In genomic region chr9:87685431-87685830, GRCh38 we compare ENCODE assay signal across 14 cellular contexts. TPM values are rescaled to one million over a fixed set of nuclear protein-coding genes. Genes with fewer than 3 reads are reported as not detected.
DNase-seq lines count a peak whose midpoint lies in the region; ATAC-seq, FAIRE-seq and TF ChIP-seq lines count a peak whose summit lies in the region.
"Had no signal": no experiment of that assay in that cellular context is flagged by ENCODE, and none has a peak within 500 bp of the region (broad histone marks: within the 10 kb centered on the region; RNA-seq: fewer than 3 reads in every experiment).

No MANE protein-coding gene starts in this region.

- H3K9me3 Mint-ChIP-seq in astrocyte (ENCODE audit: unreplicated experiment) = peaks cover 1% of the 10 kb centered on the region

- H3K36me3 ChIP-seq in liver (ENCODE audit: control insufficient read depth in 4 of 4, insufficient read depth in 3 of 4, low read depth in 1 of 4, low read length in 3 of 4) (peaks cover 0 to 28% (median 6%) of the 10 kb centered on the region in 4 donors), HepG2 (replicated peaks in 1 of 2; ENCODE audit: control insufficient read depth in 1 of 2, insufficient read depth in 2 of 2, low read length in 2 of 2) (peaks cover 20 to 54% of the 10 kb centered on the region in 2 experiments), astrocyte (ENCODE audit: insufficient read depth, low read length) (no peaks in the 10 kb centered on the region), lung (ENCODE audit: control insufficient read depth in 2 of 2, insufficient read depth in 2 of 2, low read length in 2 of 2) (peaks cover 0 to 16% of the 10 kb centered on the region in 2 donors), upper lobe of left lung (peaks cover 11 to 32% (median 19%) of the 10 kb centered on the region in 4 donors)

- no peak overlapping the region for H3K4me2 ChIP-seq in HepG2 (ENCODE audit: low read depth, low read length)
- H3K4me2 ChIP-seq in astrocyte (ENCODE audit: low read length) = no peak overlapping the region

- TF ChIP-seq RAD21 in liver (IDR thresholded peaks at IDR 0.05) (no peak), HepG2 (CRISPR knock-in tag; IDR thresholded peaks at IDR 0.05) (no peak)

- no peaks in the 10 kb centered on the region for H3K27me3 Mint-ChIP-seq in astrocyte (ENCODE audit: low read depth, unreplicated experiment)

- peaks cover 0 to 33% (median 16%) of the 10 kb centered on the region in 4 donors for H3K4me1 ChIP-seq in liver (ENCODE audit: control insufficient read depth in 4 of 4, insufficient read depth in 4 of 4, low read length in 3 of 4)
- no peaks in the 10 kb centered on the region for H3K4me1 ChIP-seq in HepG2 (ENCODE audit: insufficient read depth, low read length)
- peaks cover 3% of the 10 kb centered on the region for H3K4me1 ChIP-seq in astrocyte (ENCODE audit: insufficient read depth, low read length)
- peaks cover 0 to 3% of the 10 kb centered on the region in 2 donors for H3K4me1 ChIP-seq in lung (ENCODE audit: control insufficient read depth in 2 of 2, insufficient read depth in 2 of 2, low read length in 2 of 2)
- peaks cover 10 to 14% (median 12%) of the 10 kb centered on the region in 4 donors for H3K4me1 ChIP-seq in upper lobe of left lung

- H3K9me3 ChIP-seq in liver (ENCODE audit: control insufficient read depth in 4 of 4, low read length in 3 of 4) = no peaks in the 10 kb centered on the region
- H3K9me3 ChIP-seq in HepG2 (ENCODE audit: low read length) = no peaks in the 10 kb centered on the region
- H3K9me3 ChIP-seq in astrocyte (ENCODE audit: insufficient read depth, low read depth, low read length) = no peaks in the 10 kb centered on the region
- no peaks in the 10 kb centered on the region for H3K9me3 ChIP-seq in lung (ENCODE audit: control insufficient read depth in 2 of 2, insufficient read depth in 1 of 2, low read length in 1 of 2)
- H3K9me3 ChIP-seq in upper lobe of left lung = no peaks in the 10 kb centered on the region

- intact Hi-C loops in HepG2 (cut with micrococcal nuclease; ENCODE audit: unreplicated experiment) = loop anchor here (10.0 kb wide), 1 partner anchor 359 kb away; no protein-coding TSS in a partner anchor

- H3K36me3 Mint-ChIP-seq in astrocyte (ENCODE audit: low read depth, unreplicated experiment) = peaks cover 8% of the 10 kb centered on the region

- TF ChIP-seq EP300 in HepG2 (IDR thresholded peaks at IDR 0.05; ENCODE audit: low read depth in 2 of 2, low read length in 2 of 2) = no peak
- no peak for TF ChIP-seq EP300 in HepG2 (CRISPR knock-in tag; IDR thresholded peaks at IDR 0.05; ENCODE audit: borderline replicate concordance)
- TF ChIP-seq EP300 in upper lobe of left lung (IDR thresholded peaks at IDR 0.05) = no peak

- no TSS peak for BruUV-seq in HepG2 (replicated peaks; lab: Mats Ljungman, UMichigan)

- POLR2A ChIA-PET in HepG2 (lab: Yijun Ruan, JAX) = no interaction called here

- in situ Hi-C loops in HepG2 (cut with HindIII; ENCODE audit: extremely low pct_ligation_motif_present, low pct_unique_long_range_greater_than_20kb) = no loop called here

- peak overlapping the region in 1 of 2 donors; percentile 49 for H3K9ac ChIP-seq in liver (ENCODE audit: low read depth in 1 of 2, low read length in 2 of 2)
- no peak overlapping the region for H3K9ac ChIP-seq in HepG2 (ENCODE audit: insufficient read depth, low read depth, low read length)
- H3K9ac ChIP-seq in astrocyte (ENCODE audit: low read length) = no peak overlapping the region

- TF ChIP-seq POLR2A in HepG2 (IDR thresholded peaks at IDR 0.05; ENCODE audit: insufficient read depth in 1 of 2, low read depth in 2 of 2, low read length in 2 of 2) = no peak
- no peak for TF ChIP-seq POLR2A in upper lobe of left lung (IDR thresholded peaks at IDR 0.05)

- H2AFZ ChIP-seq in HepG2 (ENCODE audit: low read length) (no peak overlapping the region), astrocyte (ENCODE audit: low read depth, low read length) (no peak overlapping the region)

- H3K27me3 ChIP-seq in liver (ENCODE audit: control insufficient read depth in 4 of 4, insufficient read depth in 4 of 4, low read length in 3 of 4) (no peaks in the 10 kb centered on the region), HepG2 (ENCODE audit: control insufficient read depth in 1 of 2, insufficient read depth in 2 of 2, low read length in 2 of 2) (no peaks in the 10 kb centered on the region), astrocyte (ENCODE audit: insufficient read depth, low read length) (no peaks in the 10 kb centered on the region), lung (ENCODE audit: control insufficient read depth, insufficient read depth) (no peaks in the 10 kb centered on the region), upper lobe of left lung (no peaks in the 10 kb centered on the region)

- no peak overlapping the region for H3K4me3 Mint-ChIP-seq in astrocyte (ENCODE audit: unreplicated experiment)
- H3K4me3 Mint-ChIP-seq: activated naive CD4-positive, alpha-beta T cell treated with anti-CD3 and anti-CD28 coated beads for 36 hours had no signal

- H3K4me3 ChIP-seq in liver (ENCODE audit: low read depth in 1 of 3, low read length in 3 of 3) = no peak overlapping the region
- H3K4me3 ChIP-seq in HepG2 (replicated peaks in 1 of 3; ENCODE audit: insufficient read depth in 1 of 3, low read depth in 2 of 3, low read length in 3 of 3) = no peak overlapping the region
- no peak overlapping the region for H3K4me3 ChIP-seq in astrocyte (ENCODE audit: insufficient read depth, low read depth, low read length)
- H3K4me3 ChIP-seq in lung = no peak overlapping the region
- no peak overlapping the region for H3K4me3 ChIP-seq in upper lobe of left lung

- H3K27ac Mint-ChIP-seq in astrocyte (ENCODE audit: unreplicated experiment) = no peak overlapping the region
- H3K27ac Mint-ChIP-seq: activated naive CD4-positive, alpha-beta T cell treated with anti-CD3 and anti-CD28 coated beads for 36 hours had no signal

- no peak for FAIRE-seq in HepG2 (lab: Jason Lieb, UNC)
- no peak for FAIRE-seq in astrocyte (lab: Jason Lieb, UNC)

- no peak for ATAC-seq in HepG2
- ATAC-seq in lung (ENCODE audit: insufficient read depth, low FRiP score) = no peak
- ATAC-seq in upper lobe of left lung (ENCODE audit: low FRiP score in 2 of 2) = no peak
- ATAC-seq in GM21723 (IDR thresholded peaks at IDR 0.05; ENCODE audit: unreplicated experiment) = no peak

- peaks cover 12% of the 10 kb centered on the region for H3K4me1 Mint-ChIP-seq in astrocyte (ENCODE audit: low read depth, unreplicated experiment)

- CTCF ChIA-PET in HepG2 (lab: Yijun Ruan, JAX; ENCODE audit: low intra/inter-chr PET ratio, low total read pairs) = no interaction called here

- H3K27ac ChIP-seq in liver (ENCODE audit: low read depth in 1 of 2, low read length in 2 of 2) (peak overlapping the region; percentile 26 to 33), HepG2 (ENCODE audit: extremely low read length, insufficient read depth, low read length) (no peak overlapping the region), astrocyte (ENCODE audit: low read depth, low read length) (no peak overlapping the region), lung (ENCODE audit: low read depth in 1 of 2, low read length in 1 of 2) (peak overlapping the region in 1 of 2 donors; percentile 57), upper lobe of left lung (peak overlapping the region in 3 of 4 donors; percentile 4 to 64 (median 30))

- H4K20me1 ChIP-seq in HepG2 (ENCODE audit: insufficient read depth, low read length) (0 out of 2 replicates have a peak, but pooled peaks cover 3% of the 10 kb centered on the region), astrocyte (ENCODE audit: insufficient read depth, low read length) (no peaks in the 10 kb centered on the region)

- TF ChIP-seq CTCF in liver (IDR thresholded peaks at IDR 0.05; ENCODE audit: low read depth, low read length, missing input control) (no peak), HepG2 (CRISPR knock-in tag; IDR thresholded peaks at IDR 0.05) (no peak), astrocyte (IDR thresholded peaks at IDR 0.05; ENCODE audit: insufficient read depth, low read depth, low read length) (no peak), lung (IDR thresholded peaks at IDR 0.05; ENCODE audit: control extremely low read depth, extremely low read depth) (no peak), upper lobe of left lung (IDR thresholded peaks at IDR 0.05) (no peak)

- no peaks in the 10 kb centered on the region for H3K79me2 ChIP-seq in HepG2 (ENCODE audit: insufficient read depth, low read length)
- no peaks in the 10 kb centered on the region for H3K79me2 ChIP-seq in astrocyte (ENCODE audit: insufficient read depth, low read length)

- 72% methylated on average over 5 of the region's 5 CpGs for WGBS in liver
- WGBS in HepG2 (ENCODE audit: low lambda C conversion rate) = 98% methylated on average over 5 of the region's 5 CpGs
- WGBS in lung, 2 donors = 61 to 74% methylated on average over 5 of the region's 5 CpGs
- 72 to 74% methylated on average over 5 of the region's 5 CpGs for WGBS in upper lobe of left lung, 2 donors

- DNase-seq in HepG2 (ENCODE audit: low spot score) (no peak), astrocyte (ENCODE audit: low read depth) (peak; percentile 25), lung (ENCODE audit: low spot score) (peak; percentile 21), upper lobe of left lung (no peak), SIG-M5 (lab: John Stamatoyannopoulos, UW) (no peak), NCI-H524 (lab: John Stamatoyannopoulos, UW) (no peak)
- DNase-seq: activated naive CD4-positive, alpha-beta T cell treated with anti-CD3 and anti-CD28 coated beads for 36 hours; effector memory CD4-positive, alpha-beta T cell; NCI-H1105 treated with DMSO at 0.1 percent for 48 hours; NCI-H345; stimulated activated CD4-positive, alpha-beta T cell treated with anti-CD3 and anti-CD28 coated beads, Interleukin-1b, Interleukin-23, amount 100 ng/mL, for 48 hours; T-helper 1 cell had no signal

RNA-seq across cellular contexts. Expression of gene CTSL, which starts 40.5 kb away (rescaled TPM):
- 100 to 1,000 TPM; 156 to 193 TPM for total RNA-seq in liver
- 100 to 1,000 TPM; 167 to 210 TPM for polyA plus RNA-seq in liver
- 40.0 and 78.1 TPM in 2 replicates for total RNA-seq in HepG2 (2016; rRNA removed; fragmentation: Illumina TruSeq; extraction: Trizol)
- total RNA-seq in HepG2 (2016; cell fraction: cytosol; rRNA removed; fragmentation: Illumina TruSeq; extraction: Trizol; ENCODE audit: low read depth) = 3.8 and 5.8 TPM in 2 replicates
- total RNA-seq in HepG2 (2016; cell fraction: insoluble cytoplasmic fraction; rRNA removed; fragmentation: Illumina TruSeq; extraction: Trizol) = 40.5 and 78.7 TPM in 2 replicates
- 8.0 and 8.5 TPM in 2 replicates for total RNA-seq in HepG2 (2016; cell fraction: membrane; rRNA removed; fragmentation: Illumina TruSeq; extraction: Trizol)
- 52.9 and 63.4 TPM in 2 replicates for total RNA-seq in HepG2 (2016; cell fraction: nucleus; rRNA removed; fragmentation: Illumina TruSeq; extraction: Trizol)
- 83.8 and 113 TPM in 2 replicates for polyA plus RNA-seq in HepG2 (2011; rRNA removed)
- 73.7 and 84.1 TPM in 2 replicates for polyA plus RNA-seq in HepG2 (2011; cell fraction: cytosol; rRNA removed)
- 20.1 and 27.7 TPM in 2 replicates for polyA plus RNA-seq in HepG2 (2011; cell fraction: nucleus; rRNA removed)
- polyA plus RNA-seq in HepG2 (2012) = 48.9 and 56.9 TPM in 2 replicates
- polyA plus RNA-seq in HepG2 (2016; cell fraction: cytosol; fragmentation: Illumina TruSeq; extraction: Trizol; ENCODE audit: low read depth) = 4.8 and 5.2 TPM in 2 replicates
- 36.0 and 42.5 TPM in 2 replicates for polyA plus RNA-seq in HepG2 (2016; cell fraction: insoluble cytoplasmic fraction; fragmentation: Illumina TruSeq; extraction: Trizol; ENCODE audit: low read depth)
- polyA plus RNA-seq in HepG2 (2016; cell fraction: membrane; fragmentation: Illumina TruSeq; extraction: Trizol; ENCODE audit: low read depth) = 5.3 and 5.5 TPM in 2 replicates
- polyA plus RNA-seq in HepG2 (2016; cell fraction: nucleus; fragmentation: Illumina TruSeq; extraction: Trizol; ENCODE audit: insufficient read depth, low read depth) = 85.9 and 86.3 TPM in 2 replicates
- 18.9 and 34.3 TPM in 2 replicates for polyA minus RNA-seq in HepG2 (2011; rRNA and poly(A)+ RNA removed; ENCODE audit: low replicate concordance)
- polyA minus RNA-seq in HepG2 (2011; cell fraction: cytosol; rRNA and poly(A)+ RNA removed) = 21.2 and 31.1 TPM in 2 replicates
- 11.2 and 15.9 TPM in 2 replicates for polyA minus RNA-seq in HepG2 (2011; cell fraction: nucleus; rRNA and poly(A)+ RNA removed)
- 94.9 and 99.1 TPM in 2 replicates for total RNA-seq in astrocyte
- 100 to 1,000 TPM; 126 to 301 TPM for total RNA-seq in lung
- polyA plus RNA-seq in lung = 1,000 to 10,000 TPM in 1 of 2 donors, 100 to 1,000 TPM in 1; 109 to 1,526 TPM
- 100 to 1,000 TPM in 4 of 6 donors, 10 to 100 TPM in 2; 71.4 to 198 (median 144) TPM for total RNA-seq in upper lobe of left lung

Comparison
In these comparisons a context has a peak if more than half of its experiments do, and no peak if none do; other contexts are left out.
1. H3K27ac ChIP-seq: peak in liver (2 of 2) and upper lobe of left lung (3 of 4); none in HepG2 (single experiment) and astrocyte (single experiment).
2. DNase-seq: peak in astrocyte (single experiment) and lung (single experiment); none in HepG2 (single experiment), upper lobe of left lung (0 of 2), SIG-M5 (single experiment) and NCI-H524 (0 of 2).